ENCODE assay signal across 26 cellular contexts in the genomic region with DNA sequence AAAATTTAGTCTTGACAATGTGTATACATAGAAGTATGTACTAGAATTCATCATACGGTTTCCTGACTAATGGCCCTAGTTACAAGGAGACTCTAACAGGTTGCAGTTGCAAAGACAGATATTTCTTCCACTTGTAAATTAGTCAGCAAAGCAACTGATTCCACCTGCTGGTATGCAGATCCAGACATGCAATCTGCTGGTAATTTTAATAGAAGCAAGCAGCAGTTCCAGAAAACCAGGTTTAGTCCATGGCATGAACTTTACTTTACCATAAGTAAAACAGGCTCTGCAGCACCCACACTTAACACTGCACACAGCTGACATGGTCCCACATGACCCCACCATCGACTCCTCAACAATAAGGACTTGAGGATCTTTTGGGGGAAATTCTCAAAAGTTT.
A peak's percentile ranks its signal among the peaks of the same experiment; 100 is the strongest.
DNase-seq lines count a peak whose midpoint lies in the region; ATAC-seq and TF ChIP-seq lines count a peak whose summit lies in the region.
"Had no signal": no experiment of that assay in that cellular context is flagged by ENCODE, and none has a peak within 500 bp of the region (broad histone marks: within the 10 kb centered on the region; RNA-seq: fewer than 3 reads in every experiment).

No MANE protein-coding gene starts in this region.

- H2BK5ac ChIP-seq in IMR-90 (ENCODE audit: low read depth, low read length, poor library complexity, severe bottlenecking), result no peak overlapping the region

- TF ChIP-seq POLR2A in IMR-90 (IDR thresholded peaks at IDR 0.05; ENCODE audit: low read depth, low read length), result no peak

- no peak overlapping the region for H3K4ac ChIP-seq in IMR-90 (ENCODE audit: low read depth, low read length)

- peaks cover 3% of the 10 kb centered on the region for H3K9me1 ChIP-seq in IMR-90 (ENCODE audit: insufficient read depth, low read length)

- BruUV-seq in Caco-2 (replicated peaks; lab: Mats Ljungman, UMichigan) (no TSS peak), IMR-90 (replicated peaks; lab: Mats Ljungman, UMichigan) (no TSS peak)

- H3K4me3 ChIP-seq in Caco-2 (ENCODE audit: low read depth, low read length) (no peak overlapping the region), IMR-90 (ENCODE audit: insufficient read depth, low read depth, low read length) (no peak overlapping the region), choroid plexus epithelial cell (ENCODE audit: low read depth, low read length) (no peak overlapping the region)
- H3K4me3 ChIP-seq: dorsolateral prefrontal cortex, GM12878, heart left ventricle had no signal

- DNase-seq in Caco-2 (peak; percentile 66 to 70), IMR-90 (peak; percentile 18), choroid plexus epithelial cell (ENCODE audit: low read depth) (peak; percentile 5), kidney tubule cell (ENCODE audit: low spot score) (peak; percentile 4), AG08396 (ENCODE audit: low spot score) (no peak), NCI-H2081 treated with DMSO at 0.1 percent for 48 hours (lab: John Stamatoyannopoulos, UW) (no peak), DMS114 treated with DMSO at 0.1 percent for 48 hours (lab: John Stamatoyannopoulos, UW; ENCODE audit: unreplicated experiment) (no peak)
- DNase-seq: activated CD4-positive, alpha-beta T cell treated with anti-CD3 and anti-CD28 coated beads, Interleukin-2, amount 10 ng/mL, durations not matched to agents 24 days and 14 days; activated effector memory CD4-positive, alpha-beta T cell treated with anti-CD3 and anti-CD28 coated beads, Interleukin-2, amount 50 U/mL, for 16 hours; activated naive CD8-positive, alpha-beta T cell treated with anti-CD3 and anti-CD28 coated beads, Interleukin-2, amount 10 ng/mL, durations not matched to agents 7 days and 5 days; activated T-cell treated with anti-CD3 and anti-CD28 coated beads, Interleukin-2, amount 50 U/mL, for 1 hour; dorsolateral prefrontal cortex; EL; GOT3; heart left ventricle; NCI-H1105 treated with DMSO at 0.1 percent for 48 hours; NCI-H226; posterior cingulate gyrus; stimulated activated CD4-positive, alpha-beta T cell treated with anti-CD3 and anti-CD28 coated beads, Interleukin-15, amount 100 ng/mL, for 24 hours; stimulated activated naive CD4-positive, alpha-beta T cell treated with Interleukin-2 at 50 U/mL for 16 hours had no signal

- dilution Hi-C loops in IMR-90 (cut with HindIII; ENCODE audit: low sequenced_read_pairs, unreplicated experiment), result no loop called here

- H3K23ac ChIP-seq in IMR-90 (ENCODE audit: low read depth, low read length), result no peak overlapping the region

- H2BK15ac ChIP-seq in IMR-90 (ENCODE audit: low read depth, low read length), result no peak overlapping the region

- intact Hi-C loops in Caco-2 (cut with micrococcal nuclease; ENCODE audit: unreplicated experiment) (loop anchor here (1.0 to 10.0 kb wide), 6 partner anchors 8 to 269 kb away; a partner anchor contains a TSS), IMR-90 (cut with micrococcal nuclease) (no loop called here)

- H3K36me3 ChIP-seq in Caco-2 (ENCODE audit: control insufficient read depth, insufficient read depth, low read length), result no peaks in the 10 kb centered on the region
- H3K36me3 ChIP-seq in IMR-90 (ENCODE audit: control insufficient read depth, insufficient read depth, low read length), result peaks cover 7% of the 10 kb centered on the region

- H2AK9ac ChIP-seq in IMR-90 (replicated peaks; ENCODE audit: low read depth, low read length, poor library complexity), result no peak overlapping the region

- CTCF ChIA-PET in Caco-2 (lab: Charles Lee), result interaction anchor here (1.8 kb wide), 1 partner anchor 24 kb away, joined by 5 read pairs; no protein-coding TSS in a partner anchor
- CTCF ChIA-PET in IMR-90 (lab: Yijun Ruan, JAX), result interaction anchor here (1.1 kb wide), 1 partner anchor 10 kb away, joined by 3 read pairs; no protein-coding TSS in a partner anchor

- WGBS in IMR-90 (ENCODE audit: extremely low coverage in 2 of 2, insufficient read length in 1 of 2), 2 experiments, result no CpG with 5 or more reads among the region's 2 CpGs

- no peak overlapping the region for H3K27ac ChIP-seq in IMR-90 (ENCODE audit: insufficient read depth, low read length)
- H3K27ac ChIP-seq: dorsolateral prefrontal cortex, heart left ventricle had no signal

- H3K79me1 ChIP-seq in IMR-90 (ENCODE audit: low read depth in 1 of 2, low read length in 2 of 2), result no peaks in the 10 kb centered on the region; a peak in 1 of 4 replicates

- no peak overlapping the region for H2AFZ ChIP-seq in IMR-90 (replicated peaks; ENCODE audit: low read length, poor library complexity)

- no peak overlapping the region for H3K14ac ChIP-seq in IMR-90 (replicated peaks; ENCODE audit: low read depth, low read length)

- H3K56ac ChIP-seq in IMR-90 (ENCODE audit: extremely low read depth, insufficient read depth, low read length), result no peak overlapping the region

- no peak overlapping the region for H2BK120ac ChIP-seq in IMR-90 (ENCODE audit: low read depth, low read length)

- H3K9me3 ChIP-seq in Caco-2 (no peaks in the 10 kb centered on the region), IMR-90 (ENCODE audit: control insufficient read depth, insufficient read depth, low read length) (no peaks in the 10 kb centered on the region)
- H3K9me3 ChIP-seq: heart left ventricle had no signal

- peak overlapping the region; percentile 40 for H3K4me3 Mint-ChIP-seq in Caco-2 (ENCODE audit: unreplicated experiment)
- H3K4me3 Mint-ChIP-seq: activated CD4-positive, alpha-beta T cell treated with anti-CD3 and anti-CD28 coated beads, Interleukin-2, amount 10 ng/mL, durations not matched to agents 24 days and 14 days; activated naive CD8-positive, alpha-beta T cell treated with anti-CD3 and anti-CD28 coated beads, Interleukin-2, amount 10 ng/mL, durations not matched to agents 7 days and 5 days; central memory CD8-positive, alpha-beta T cell; neural crest cell had no signal

- no peak overlapping the region for H2AK5ac ChIP-seq in IMR-90 (ENCODE audit: low read depth, low read length)

- POLR2A ChIA-PET in Caco-2 (lab: Charles Lee) (interaction anchor here (0.6 kb wide), 1 partner anchor 111 kb away, joined by 3 read pairs; no protein-coding TSS in a partner anchor), IMR-90 (lab: Charles Lee; ENCODE audit: unreplicated experiment) (no interaction called here)

- no peak overlapping the region for H3K18ac ChIP-seq in IMR-90 (ENCODE audit: low read depth, low read length)

- no peak overlapping the region for H4K8ac ChIP-seq in IMR-90 (ENCODE audit: low read depth in 2 of 2, low read length in 2 of 2)

- H4K20me1 ChIP-seq in IMR-90 (ENCODE audit: insufficient read depth, low read length), result no peaks in the 10 kb centered on the region

- H3K9me3 Mint-ChIP-seq in Caco-2 (ENCODE audit: unreplicated experiment), result no peaks in the 10 kb centered on the region
- H3K9me3 Mint-ChIP-seq: activated CD4-positive, alpha-beta T cell treated with anti-CD3 and anti-CD28 coated beads, Interleukin-2, amount 10 ng/mL, durations not matched to agents 24 days and 14 days; activated naive CD8-positive, alpha-beta T cell treated with anti-CD3 and anti-CD28 coated beads, Interleukin-2, amount 10 ng/mL, durations not matched to agents 7 days and 5 days; central memory CD8-positive, alpha-beta T cell; neural crest cell had no signal

- H3K27ac Mint-ChIP-seq in Caco-2 (ENCODE audit: unreplicated experiment), result peak overlapping the region; percentile 61
- H3K27ac Mint-ChIP-seq: activated CD4-positive, alpha-beta T cell treated with anti-CD3 and anti-CD28 coated beads, Interleukin-2, amount 10 ng/mL, durations not matched to agents 24 days and 14 days; activated naive CD8-positive, alpha-beta T cell treated with anti-CD3 and anti-CD28 coated beads, Interleukin-2, amount 10 ng/mL, durations not matched to agents 7 days and 5 days had no signal

- no peak overlapping the region for H4K91ac ChIP-seq in IMR-90 (ENCODE audit: insufficient read depth, low read depth, low read length)

- H3K4me2 ChIP-seq in IMR-90 (ENCODE audit: low read depth, low read length), result no peak overlapping the region

- H3K9ac ChIP-seq in IMR-90 (ENCODE audit: low read depth, low read length), result no peak overlapping the region

- H3K36me3 Mint-ChIP-seq in Caco-2 (ENCODE audit: insufficient read depth, unreplicated experiment), result peaks cover 24% of the 10 kb centered on the region

- TF ChIP-seq RAD21 in IMR-90 (IDR thresholded peaks at IDR 0.05; ENCODE audit: low read length), result no peak

- TF ChIP-seq CTCF in Caco-2 (IDR thresholded peaks at IDR 0.05; ENCODE audit: insufficient read depth in 1 of 2, low read depth in 1 of 2, low read length in 1 of 2, severe bottlenecking in 1 of 2, unreplicated experiment in 1 of 2), result peak in 1 of 2 experiments; percentile 18
- no peak for TF ChIP-seq CTCF in IMR-90 (conservative IDR thresholded peaks at IDR 0.05; ENCODE audit: low read depth, low read length)
- TF ChIP-seq CTCF in choroid plexus epithelial cell (conservative IDR thresholded peaks at IDR 0.05; ENCODE audit: low read depth, low read length), result no peak

- in situ Hi-C loops in IMR-90 (cut with MboI; ENCODE audit: low sequenced_read_pairs), result no loop called here

- H3K27me3 ChIP-seq in Caco-2 (replicated peaks; ENCODE audit: control insufficient read depth, insufficient read depth, low read length) (no peaks in the 10 kb centered on the region), IMR-90 (ENCODE audit: control insufficient read depth, insufficient read depth, low read length) (no peaks in the 10 kb centered on the region)
- H3K27me3 ChIP-seq: dorsolateral prefrontal cortex, heart left ventricle had no signal

- H3K27me3 Mint-ChIP-seq in Caco-2 (ENCODE audit: insufficient read depth, unreplicated experiment), result no peaks in the 10 kb centered on the region
- H3K27me3 Mint-ChIP-seq: activated CD4-positive, alpha-beta T cell treated with anti-CD3 and anti-CD28 coated beads, Interleukin-2, amount 10 ng/mL, durations not matched to agents 24 days and 14 days; activated naive CD8-positive, alpha-beta T cell treated with anti-CD3 and anti-CD28 coated beads, Interleukin-2, amount 10 ng/mL, durations not matched to agents 7 days and 5 days; central memory CD8-positive, alpha-beta T cell had no signal

- H4K5ac ChIP-seq in IMR-90 (ENCODE audit: low read depth, low read length), result no peak overlapping the region

- peaks cover 43% of the 10 kb centered on the region for H3K4me1 ChIP-seq in Caco-2
- H3K4me1 ChIP-seq in IMR-90 (ENCODE audit: control insufficient read depth, insufficient read depth, low read length), result no peaks in the 10 kb centered on the region
- H3K4me1 ChIP-seq: heart left ventricle had no signal

- no peak overlapping the region for H2BK20ac ChIP-seq in IMR-90 (ENCODE audit: low read depth, low read length)

- H3K4me1 Mint-ChIP-seq in Caco-2 (ENCODE audit: low read depth, unreplicated experiment), result peaks cover 39% of the 10 kb centered on the region
- H3K4me1 Mint-ChIP-seq: activated CD4-positive, alpha-beta T cell treated with anti-CD3 and anti-CD28 coated beads, Interleukin-2, amount 10 ng/mL, durations not matched to agents 24 days and 14 days; activated naive CD8-positive, alpha-beta T cell treated with anti-CD3 and anti-CD28 coated beads, Interleukin-2, amount 10 ng/mL, durations not matched to agents 7 days and 5 days; central memory CD8-positive, alpha-beta T cell had no signal

- no peak for ATAC-seq in IMR-90 (ENCODE audit: low read depth)
- no peak for ATAC-seq in HG03520 (IDR thresholded peaks at IDR 0.05; ENCODE audit: unreplicated experiment)
- ATAC-seq: GM12878, heart left ventricle, Right ventricle myocardium inferior, sciatic nerve had no signal

TF ChIP-seq in IMR-90, 13 proteins besides CTCF, POLR2A, EP300 and RAD21 (continues in another document):
- TF ChIP-seq CEBPB (IDR thresholded peaks at IDR 0.05; ENCODE audit: low read depth, low read length), result no peak

Comparison
In these comparisons a context has a peak if more than half of its experiments do, and no peak if none do; other contexts are left out.
1. DNase-seq: peak in Caco-2 (2 of 2), IMR-90 (single experiment), choroid plexus epithelial cell (single experiment) and kidney tubule cell (single experiment); none in AG08396 (single experiment), NCI-H2081 treated with DMSO at 0.1 percent for 48 hours (single experiment) and DMS114 treated with DMSO at 0.1 percent for 48 hours (single experiment).